26 cellular contexts compared by ENCODE assay signal in the genomic region with DNA sequence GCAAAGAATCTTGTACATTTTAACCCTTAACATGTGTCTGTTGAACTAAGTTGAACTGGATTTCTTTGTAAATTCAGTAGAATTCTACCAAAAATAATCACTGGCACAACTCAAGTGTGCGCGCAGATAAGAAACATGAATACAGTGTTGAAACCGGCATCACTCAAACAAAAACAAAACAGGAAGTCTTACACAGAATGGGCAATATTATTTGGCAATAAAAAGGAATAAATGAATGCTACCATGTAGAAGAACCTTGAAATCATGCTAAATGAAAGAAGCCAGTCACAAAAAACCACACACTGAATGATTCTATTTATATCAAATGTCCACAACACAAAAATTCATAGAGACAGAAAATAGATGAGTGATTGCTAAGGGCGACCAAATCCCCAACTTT.
"Had no signal": no experiment of that assay in that cellular context is flagged by ENCODE, and none has a peak within 500 bp of the region (broad histone marks: within the 10 kb centered on the region; RNA-seq: fewer than 3 reads in every experiment).

No MANE protein-coding gene starts in this region.

- ATAC-seq: activated CD4-positive, CD25-positive, alpha-beta regulatory T cell treated with anti-CD3 and anti-CD28 coated beads, Interleukin-2, amount 50 U/mL, for 24 hours; activated CD8-positive, alpha-beta T cell treated with anti-CD3 and anti-CD28 coated beads for 36 hours; activated T-cell treated with anti-CD3 and anti-CD28 coated beads, Interleukin-2, amount 50 U/mL, for 72 hours; Panc1; Right ventricle myocardium inferior; SK-N-SH treated with all-trans-retinoic acid at 6 μM for 48 hours had no signal

- H3K27ac ChIP-seq: breast epithelium, SJCRH30 had no signal

- H3K9me3 Mint-ChIP-seq: activated CD8-positive, alpha-beta T cell treated with anti-CD3 and anti-CD28 coated beads for 36 hours; activated T-helper 2 cell treated with anti-CD3 and anti-CD28 coated beads, Interferon-gamma antibody, Interleukin-2, Interleukin-4, amounts not matched to agents 10 μg/mL and 5 μg/mL and 100 μg/mL, durations not matched to agents 14 hours and 24 hours and 36 hours; T-helper 1 cell treated with Interleukin-12 subunit alpha and Interleukin-12 subunit beta and Interleukin-4 antibody, amounts not matched to agents 30 μg/mL and 1 μg/mL, for 36 hours had no signal

- DNase-seq: activated CD4-positive, alpha-beta T cell treated with anti-CD3 and anti-CD28 coated beads for 4 hours; activated CD8-positive, alpha-beta memory T cell treated with anti-CD3 and anti-CD28 coated beads, Interleukin-2, amount 50 U/mL, for 4 hours; activated CD8-positive, alpha-beta T cell treated with anti-CD3 and anti-CD28 coated beads for 36 hours; activated gamma-delta T cell treated with Interleukin-2 at 50 U/mL for 16 hours; activated naive CD4-positive, alpha-beta T cell treated with anti-CD3 and anti-CD28 coated beads, Interleukin-2, amount 50 U/mL, for 16 hours; activated T-cell treated with anti-CD3 and anti-CD28 coated beads, Interleukin-2, amount 50 U/mL, for 72 hours; aorta; caudate nucleus; Kasumi-1; KBM-7; NCI-H1048; NCI-H146; NCI-H187 treated with DMSO at 0.1 percent for 48 hours; NCI-H2081 treated with DMSO at 0.1 percent for 48 hours; NCI-H446; NCI-H524; OCI-M1; RPMI8226; SJCRH30 had no signal

- H3K4me1 ChIP-seq: breast epithelium had no signal

- H3K4me3 Mint-ChIP-seq: activated CD8-positive, alpha-beta T cell treated with anti-CD3 and anti-CD28 coated beads for 36 hours; activated T-cell treated with anti-CD3 and anti-CD28 coated beads, Interleukin-2, amount 50 U/mL, for 72 hours; T-helper 1 cell treated with Interleukin-12 subunit alpha and Interleukin-12 subunit beta and Interleukin-4 antibody, amounts not matched to agents 30 μg/mL and 1 μg/mL, for 36 hours had no signal

- H3K4me3 ChIP-seq: breast epithelium, SJCRH30 had no signal

- H3K27me3 ChIP-seq: breast epithelium, SJCRH30 had no signal

- H3K27ac Mint-ChIP-seq: activated CD8-positive, alpha-beta T cell treated with anti-CD3 and anti-CD28 coated beads for 36 hours; activated T-cell treated with anti-CD3 and anti-CD28 coated beads, Interleukin-2, amount 50 U/mL, for 72 hours; activated T-helper 2 cell treated with anti-CD3 and anti-CD28 coated beads, Interferon-gamma antibody, Interleukin-2, Interleukin-4, amounts not matched to agents 10 μg/mL and 5 μg/mL and 100 μg/mL, durations not matched to agents 14 hours and 24 hours and 36 hours; T-helper 1 cell treated with Interleukin-12 subunit alpha and Interleukin-12 subunit beta and Interleukin-4 antibody, amounts not matched to agents 30 μg/mL and 1 μg/mL, for 36 hours had no signal

- H3K36me3 ChIP-seq: breast epithelium, SJCRH30 had no signal

- H3K9me3 ChIP-seq: breast epithelium, SJCRH30 had no signal
